25 cellular contexts compared by ENCODE assay signal in genomic region chr1:111404588-111404987, GRCh38.
"Had no signal": no experiment of that assay in that cellular context is flagged by ENCODE, and none has a peak within 500 bp of the region (broad histone marks: within the 10 kb centered on the region; RNA-seq: fewer than 3 reads in every experiment).

No MANE protein-coding gene starts in this region.

- DNase-seq: activated CD4-positive, alpha-beta T cell treated with anti-CD3 and anti-CD28 coated beads for 1 hour; activated CD4-positive, alpha-beta T cell treated with anti-CD3 and anti-CD28 coated beads, Interleukin-2, amount 50 U/mL, for 1 hour; activated CD8-positive, alpha-beta T cell treated with anti-CD3 and anti-CD28 coated beads, Interleukin-2, amount 10 ng/mL, durations not matched to agents 7 days and 5 days; activated gamma-delta T cell; activated naive CD4-positive, alpha-beta T cell treated with anti-CD3 and anti-CD28 coated beads, Interleukin-2, amount 50 U/mL, for 16 hours; activated naive CD8-positive, alpha-beta T cell treated with anti-CD3 and anti-CD28 coated beads, Interleukin-2, amount 50 U/mL, for 24 hours; foreskin keratinocyte; glutamatergic neuron; left ventricle myocardium inferior; ovary; psoas muscle; stimulated activated CD4-positive, alpha-beta T cell treated with anti-CD3 and anti-CD28 coated beads, Interleukin-12 subunit alpha, Interleukin-12 subunit beta, amount 100 ng/mL, for 4 hours; stimulated activated naive CD8-positive, alpha-beta T cell treated with anti-CD3 and anti-CD28 coated beads, Interleukin-15, amount 100 ng/mL, for 72 hours; T-helper 17 cell; uterus; WERI-Rb-1 had no signal

- H3K79me2 ChIP-seq: hepatocyte had no signal

- ATAC-seq: activated CD8-positive, alpha-beta T cell treated with anti-CD3 and anti-CD28 coated beads, Interleukin-2, amount 10 ng/mL, durations not matched to agents 7 days and 5 days; activated naive CD8-positive, alpha-beta T cell treated with anti-CD3 and anti-CD28 coated beads, Interleukin-2, amount 50 U/mL, for 24 hours; foreskin keratinocyte; natural killer cell treated with Interleukin-12 subunit alpha and Interleukin-12 subunit beta and Interleukin-15 and Interleukin-18, amount 100 ng/mL, for 72 hours; psoas muscle; stimulated activated naive CD8-positive, alpha-beta T cell treated with anti-CD3 and anti-CD28 coated beads, Interleukin-15, amount 100 ng/mL, for 72 hours; T-helper 17 cell had no signal

- H3K4me3 Mint-ChIP-seq: activated CD8-positive, alpha-beta T cell treated with anti-CD3 and anti-CD28 coated beads, Interleukin-2, amount 10 ng/mL, durations not matched to agents 7 days and 5 days; activated naive CD8-positive, alpha-beta T cell treated with anti-CD3 and anti-CD28 coated beads, Interleukin-2, amount 50 U/mL, for 24 hours; activated T-helper 1 cell treated with anti-CD3 and anti-CD28 coated beads, Interleukin-12 subunit alpha, Interleukin-12 subunit beta, Interleukin-2, Interleukin-4 antibody, amounts not matched to agents 30 ng/mL and 10 ng/mL and 1 ng/mL, durations not matched to agents 14 hours and 24 hours and 36 hours; brain; mesothelial cell of epicardium; natural killer cell treated with Interleukin-12 subunit alpha and Interleukin-12 subunit beta and Interleukin-15 and Interleukin-18, amount 100 ng/mL, for 72 hours; stimulated activated naive CD8-positive, alpha-beta T cell treated with anti-CD3 and anti-CD28 coated beads, Interleukin-15, amount 100 ng/mL, for 72 hours; T-helper 17 cell had no signal

- H3K36me3 Mint-ChIP-seq: brain; mesothelial cell of epicardium; natural killer cell treated with Interleukin-12 subunit alpha and Interleukin-12 subunit beta and Interleukin-15 and Interleukin-18, amount 100 ng/mL, for 72 hours had no signal

- H3K27ac ChIP-seq: foreskin keratinocyte, hepatocyte, left ventricle myocardium inferior, neutrophil, ovary, psoas muscle, right atrium auricular region, tibial nerve, uterus, WERI-Rb-1 had no signal

- H3K4me2 ChIP-seq: hepatocyte had no signal

- H3K36me3 ChIP-seq: left ventricle myocardium inferior, neutrophil, ovary, right atrium auricular region, tibial nerve, uterus, WERI-Rb-1 had no signal

- H3K27ac Mint-ChIP-seq: activated CD8-positive, alpha-beta T cell treated with anti-CD3 and anti-CD28 coated beads, Interleukin-2, amount 10 ng/mL, durations not matched to agents 7 days and 5 days; activated naive CD8-positive, alpha-beta T cell treated with anti-CD3 and anti-CD28 coated beads, Interleukin-2, amount 50 U/mL, for 24 hours; activated T-helper 1 cell treated with anti-CD3 and anti-CD28 coated beads, Interleukin-12 subunit alpha, Interleukin-12 subunit beta, Interleukin-2, Interleukin-4 antibody, amounts not matched to agents 30 ng/mL and 10 ng/mL and 1 ng/mL, durations not matched to agents 14 hours and 24 hours and 36 hours; brain; mesothelial cell of epicardium; natural killer cell treated with Interleukin-12 subunit alpha and Interleukin-12 subunit beta and Interleukin-15 and Interleukin-18, amount 100 ng/mL, for 72 hours; stimulated activated naive CD8-positive, alpha-beta T cell treated with anti-CD3 and anti-CD28 coated beads, Interleukin-15, amount 100 ng/mL, for 72 hours; T-helper 17 cell had no signal

- H2AFZ ChIP-seq: hepatocyte had no signal

- H3K27me3 Mint-ChIP-seq: activated naive CD8-positive, alpha-beta T cell treated with anti-CD3 and anti-CD28 coated beads, Interleukin-2, amount 50 U/mL, for 24 hours; stimulated activated naive CD8-positive, alpha-beta T cell treated with anti-CD3 and anti-CD28 coated beads, Interleukin-15, amount 100 ng/mL, for 72 hours had no signal

- H3K4me3 ChIP-seq: hepatocyte, left ventricle myocardium inferior, ovary, psoas muscle, right atrium auricular region, tibial nerve, uterus had no signal

- H3K9me3 ChIP-seq: left ventricle myocardium inferior, neutrophil, ovary, psoas muscle, right atrium auricular region, tibial nerve, uterus had no signal

- H3K4me1 ChIP-seq: foreskin keratinocyte, psoas muscle, right atrium auricular region, tibial nerve, uterus had no signal

- FAIRE-seq: endometrium had no signal

- H3K9me3 Mint-ChIP-seq: activated naive CD8-positive, alpha-beta T cell treated with anti-CD3 and anti-CD28 coated beads, Interleukin-2, amount 50 U/mL, for 24 hours; activated T-helper 1 cell treated with anti-CD3 and anti-CD28 coated beads, Interleukin-12 subunit alpha, Interleukin-12 subunit beta, Interleukin-2, Interleukin-4 antibody, amounts not matched to agents 30 ng/mL and 10 ng/mL and 1 ng/mL, durations not matched to agents 14 hours and 24 hours and 36 hours; mesothelial cell of epicardium; natural killer cell treated with Interleukin-12 subunit alpha and Interleukin-12 subunit beta and Interleukin-15 and Interleukin-18, amount 100 ng/mL, for 72 hours; stimulated activated naive CD8-positive, alpha-beta T cell treated with anti-CD3 and anti-CD28 coated beads, Interleukin-15, amount 100 ng/mL, for 72 hours had no signal
